In the genomic region with DNA sequence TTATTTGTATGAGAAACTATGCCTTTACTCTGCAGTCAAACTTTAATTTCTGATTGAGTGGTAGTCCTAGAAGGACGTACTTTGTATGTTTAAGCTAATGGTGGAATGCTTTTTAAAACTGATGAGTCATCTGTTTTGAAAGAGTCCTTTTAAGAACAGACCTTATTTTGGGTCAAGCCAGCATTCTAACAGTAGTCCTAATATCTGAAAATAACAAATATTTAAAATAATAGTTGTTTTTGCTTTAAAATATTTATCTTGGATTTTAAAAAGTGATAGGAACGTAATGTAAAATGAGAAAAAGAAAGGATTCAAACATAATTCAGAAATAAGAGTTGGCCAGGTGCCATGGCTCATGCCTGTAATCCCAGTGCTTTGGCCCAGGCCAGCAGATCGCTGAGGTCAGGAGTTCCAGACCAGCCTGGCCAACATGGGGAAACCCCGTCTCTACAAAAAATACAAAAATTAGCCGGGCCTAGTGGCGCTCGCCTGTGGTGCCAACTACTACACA, we compare ENCODE assay signal across 7 cellular contexts. TPM values are rescaled to one million over a fixed set of nuclear protein-coding genes. Genes with fewer than 3 reads are reported as not detected.
DNase-seq lines count a peak whose midpoint lies in the region; ATAC-seq and TF ChIP-seq lines count a peak whose summit lies in the region.

No MANE protein-coding gene starts in this region.

- H3K27me3 Mint-ChIP-seq in naive B cell: peaks cover 13 to 15% (median 15%) of the 10 kb centered on the region in 3 donors

- peaks cover 25 to 31% (median 26%) of the 10 kb centered on the region in 3 donors for H3K4me1 Mint-ChIP-seq in naive B cell

- no peak for TF ChIP-seq CTCF in GM06990 (IDR thresholded peaks at IDR 0.05; ENCODE audit: insufficient read depth, low read length, poor library complexity, severe bottlenecking)

- peak; percentile 9 for DNase-seq in GM06990 (ENCODE audit: extremely low read depth, insufficient read length)
- DNase-seq in NCI-H69 (lab: John Stamatoyannopoulos, UW): peak; percentile 6
- peak; percentile 66 for DNase-seq in dedifferentiated amniotic fluid mesenchymal stem cell (ENCODE audit: extremely low spot score)
- no peak for DNase-seq in naive B cell
- no peak for DNase-seq in NK-92 (lab: John Stamatoyannopoulos, UW; ENCODE audit: unreplicated experiment)
- DNase-seq in germinal center (ENCODE audit: low spot score): no peak

- H3K4me3 ChIP-seq in GM06990 (replicated peaks; ENCODE audit: low read depth, low read length): no peak overlapping the region

- H3K36me3 ChIP-seq in GM06990 (ENCODE audit: control insufficient read depth, insufficient read depth, low read length): no peaks in the 10 kb centered on the region

- peaks cover 0 to 7% of the 10 kb centered on the region in 2 donors for H3K36me3 Mint-ChIP-seq in naive B cell

- ATAC-seq in naive B cell (ENCODE audit: low read depth in 2 of 2): no peak
- ATAC-seq in activated CD4-positive, CD25-positive, alpha-beta regulatory T cell treated with anti-CD3 and anti-CD28 coated beads, Interleukin-2, amount 50 U/mL, for 24 hours: no peak

- no peaks in the 10 kb centered on the region for H3K27me3 ChIP-seq in GM06990 (replicated peaks; ENCODE audit: control insufficient read depth, insufficient read depth, low read length)

- H3K9me3 Mint-ChIP-seq in naive B cell: no peaks in the 10 kb centered on the region

- H3K27ac Mint-ChIP-seq in naive B cell: peak overlapping the region in 2 of 6 donors; percentile 92 to 96

- H3K4me3 Mint-ChIP-seq in naive B cell: peak overlapping the region in 6 of 8 donors; percentile 49 to 98 (median 92)

RNA-seq across cellular contexts. Expression of a gene that starts 1.3 kb away (rescaled TPM):
- polyA plus RNA-seq in naive B cell (ENCODE audit: low read depth in 6 of 6): 10 to 100 TPM in 1 of 6 donors, 1 to 10 TPM in 5; 5.9 to 10.4 (median 9.0) TPM

Comparison
In these comparisons a context has a peak if more than half of its experiments do, and no peak if none do; other contexts are left out.
1. DNase-seq: peak in GM06990 (single experiment), NCI-H69 (single experiment) and dedifferentiated amniotic fluid mesenchymal stem cell (single experiment); none in naive B cell (single experiment), NK-92 (single experiment) and germinal center (single experiment).